In genomic region chr2:84878459-84878858, GRCh38 we compare ENCODE assay signal across 17 cellular contexts. TPM values are rescaled to one million over a fixed set of nuclear protein-coding genes. Genes with fewer than 3 reads are reported as not detected.
A peak's percentile ranks its signal among the peaks of the same experiment; 100 is the strongest.
DNase-seq lines count a peak whose midpoint lies in the region; ATAC-seq lines count a peak whose summit lies in the region.
"Had no signal": no experiment of that assay in that cellular context is flagged by ENCODE, and none has a peak within 500 bp of the region (broad histone marks: within the 10 kb centered on the region; RNA-seq: fewer than 3 reads in every experiment).

No MANE protein-coding gene starts in this region.

- DNase-seq in activated CD8-positive, alpha-beta memory T cell treated with anti-CD3 and anti-CD28 coated beads, Interleukin-2, amount 50 U/mL, for 48 hours = peak; percentile 54
- no peak for DNase-seq in activated CD8-positive, alpha-beta memory T cell treated with anti-CD3 and anti-CD28 coated beads, Interleukin-2, amount 50 U/mL, for 4 hours
- DNase-seq in activated naive CD8-positive, alpha-beta T cell treated with anti-CD3 and anti-CD28 coated beads for 36 hours = no peak
- DNase-seq in stimulated activated naive CD8-positive, alpha-beta T cell treated with anti-CD3 and anti-CD28 coated beads, Interleukin-15, Interleukin-2, amounts not matched to agents 100 U/mL and 50 U/mL, for 24 hours = peak; percentile 21
- DNase-seq in NCI-H2227 treated with DMSO at 0.1 percent for 48 hours (lab: John Stamatoyannopoulos, UW) = no peak
- DNase-seq in T-helper 9 cell = no peak
- DNase-seq in NCI-H2107 treated with DMSO at 0.1 percent for 48 hours (lab: John Stamatoyannopoulos, UW; ENCODE audit: unreplicated experiment) = no peak
- DNase-seq: HCEC 1CT; NCI-H146; NCI-H510A treated with DMSO at 0.1 percent for 48 hours; PC-9; right lobe of liver; stimulated activated CD4-positive, alpha-beta T cell treated with anti-CD3 and anti-CD28 coated beads, Interleukin-2, amount 100 ng/mL, for 48 hours had no signal

- peaks cover 5% of the 10 kb centered on the region for H3K9me3 Mint-ChIP-seq in activated naive CD8-positive, alpha-beta T cell treated with anti-CD3 and anti-CD28 coated beads for 36 hours
- H3K9me3 Mint-ChIP-seq: dendritic cell treated with granulocyte-macrophage colony-stimulating factor and Interleukin-4, amounts not matched to agents 40 ng/mL and 50 ng/mL, for 4 days had no signal

- ATAC-seq in GM19463 (IDR thresholded peaks at IDR 0.05; ENCODE audit: unreplicated experiment) = peak; percentile 27
- ATAC-seq in stimulated activated naive CD8-positive, alpha-beta T cell treated with anti-CD3 and anti-CD28 coated beads, Interleukin-15, Interleukin-2, amounts not matched to agents 100 U/mL and 50 U/mL, for 24 hours = no peak
- ATAC-seq: SK-N-SH treated with all-trans-retinoic acid at 6 μM for 48 hours had no signal

- H3K4me3 Mint-ChIP-seq in activated naive CD8-positive, alpha-beta T cell treated with anti-CD3 and anti-CD28 coated beads for 36 hours = peak overlapping the region; percentile 96
- H3K4me3 Mint-ChIP-seq: type B pancreatic cell had no signal

- H3K27me3 Mint-ChIP-seq in activated naive CD8-positive, alpha-beta T cell treated with anti-CD3 and anti-CD28 coated beads for 36 hours = no peaks in the 10 kb centered on the region

- peaks cover 45% of the 10 kb centered on the region for H3K36me3 Mint-ChIP-seq in activated naive CD8-positive, alpha-beta T cell treated with anti-CD3 and anti-CD28 coated beads for 36 hours
- H3K36me3 Mint-ChIP-seq: type B pancreatic cell had no signal

- peak overlapping the region; percentile 96 for H3K27ac Mint-ChIP-seq in activated naive CD8-positive, alpha-beta T cell treated with anti-CD3 and anti-CD28 coated beads for 36 hours
- H3K27ac Mint-ChIP-seq: type B pancreatic cell had no signal

- peaks cover 67% of the 10 kb centered on the region for H3K4me1 Mint-ChIP-seq in activated naive CD8-positive, alpha-beta T cell treated with anti-CD3 and anti-CD28 coated beads for 36 hours

RNA-seq across cellular contexts. Expression of gene TRABD2A, which starts 2.4 kb away (rescaled TPM):
- 10 to 100 TPM; 59.2 to 61.7 TPM for total RNA-seq in activated naive CD8-positive, alpha-beta T cell treated with anti-CD3 and anti-CD28 coated beads for 36 hours

RNA-seq across cellular contexts. Expression of gene TMSB10, which starts 27.0 kb away (rescaled TPM):
- total RNA-seq in activated naive CD8-positive, alpha-beta T cell treated with anti-CD3 and anti-CD28 coated beads for 36 hours = 1,000 to 10,000 TPM; 1,816 to 1,884 TPM

Comparison
In these comparisons a context has a peak if more than half of its experiments do, and no peak if none do; other contexts are left out.
1. DNase-seq: peak in activated CD8-positive, alpha-beta memory T cell treated with anti-CD3 and anti-CD28 coated beads, Interleukin-2, amount 50 U/mL, for 48 hours (single experiment) and stimulated activated naive CD8-positive, alpha-beta T cell treated with anti-CD3 and anti-CD28 coated beads, Interleukin-15, Interleukin-2, amounts not matched to agents 100 U/mL and 50 U/mL, for 24 hours (single experiment); none in activated CD8-positive, alpha-beta memory T cell treated with anti-CD3 and anti-CD28 coated beads, Interleukin-2, amount 50 U/mL, for 4 hours (single experiment), activated naive CD8-positive, alpha-beta T cell treated with anti-CD3 and anti-CD28 coated beads for 36 hours (single experiment), NCI-H2227 treated with DMSO at 0.1 percent for 48 hours (single experiment), T-helper 9 cell (single experiment) and NCI-H2107 treated with DMSO at 0.1 percent for 48 hours (single experiment).